16 cellular contexts compared by ENCODE assay signal in genomic region chr1:55530749-55531478, GRCh38.
DNase-seq lines count a peak whose midpoint lies in the region; ATAC-seq and TF ChIP-seq lines count a peak whose summit lies in the region.
"Had no signal": no experiment of that assay in that cellular context is flagged by ENCODE, and none has a peak within 500 bp of the region (broad histone marks: within the 10 kb centered on the region; RNA-seq: fewer than 3 reads in every experiment).

No MANE protein-coding gene starts in this region.

- TF ChIP-seq CTCF in vagina (IDR thresholded peaks at IDR 0.05) = no peak
- TF ChIP-seq CTCF in thyroid gland (IDR thresholded peaks at IDR 0.05) = no peak

- H3K9ac ChIP-seq in NT2/D1 (ENCODE audit: insufficient read length, low read depth) (no peak overlapping the region), iPS-20b (ENCODE audit: low read depth, low read length) (no peak overlapping the region)
- H3K9ac ChIP-seq: BLaER1, GM23248 had no signal

- H3K9me3 ChIP-seq in NT2/D1 (ENCODE audit: insufficient read depth, low read length) (no peaks in the 10 kb centered on the region), iPS-20b (ENCODE audit: insufficient read depth, low read depth, low read length) (no peaks in the 10 kb centered on the region), vagina (no peaks in the 10 kb centered on the region), thyroid gland (no peaks in the 10 kb centered on the region)
- H3K9me3 ChIP-seq: BLaER1, HAP-1 had no signal

- H3K4me3 ChIP-seq in NT2/D1 (ENCODE audit: insufficient read length, low read depth) (no peak overlapping the region), iPS-20b (ENCODE audit: low read length) (peak overlapping the region; percentile 18; the same call in 1 of the 2 replicates), vagina (no peak overlapping the region), thyroid gland (replicated peaks in 1 of 3) (no peak overlapping the region)
- H3K4me3 ChIP-seq: BLaER1, GM12878, GM23248, HAP-1, K562 had no signal

- H3K4me1 ChIP-seq in NT2/D1 (ENCODE audit: insufficient read depth, insufficient read length) (no peaks in the 10 kb centered on the region), iPS-20b (ENCODE audit: insufficient read depth, low read length) (peaks cover 8% of the 10 kb centered on the region; the same call in 1 of the 2 replicates), vagina (no peaks in the 10 kb centered on the region), thyroid gland (no peaks in the 10 kb centered on the region)
- H3K4me1 ChIP-seq: BLaER1, HAP-1 had no signal

- peaks cover 2% of the 10 kb centered on the region for H3K27me3 ChIP-seq in NT2/D1 (ENCODE audit: insufficient read depth, insufficient read length)
- H3K27me3 ChIP-seq in iPS-20b (ENCODE audit: insufficient read depth, low read length) = peaks cover 6% of the 10 kb centered on the region; the same call in 1 of the 2 replicates
- H3K27me3 ChIP-seq in vagina = no peaks in the 10 kb centered on the region
- H3K27me3 ChIP-seq in thyroid gland = no peaks in the 10 kb centered on the region
- H3K27me3 ChIP-seq: BLaER1 had no signal

- H3K27ac ChIP-seq in iPS-20b (ENCODE audit: low read length) (no peak overlapping the region), vagina (peak overlapping the region; percentile 25), thyroid gland (no peak overlapping the region)
- H3K27ac ChIP-seq: BLaER1, GM23248 had no signal

- intact Hi-C loops in vagina (cut with DNase I) = no loop called here
- intact Hi-C loops in thyroid gland (cut with DNase I) = no loop called here

- TF ChIP-seq POLR2A in vagina (IDR thresholded peaks at IDR 0.05) (no peak), thyroid gland (IDR thresholded peaks at IDR 0.05) (no peak)

- no peaks in the 10 kb centered on the region for H3K36me3 ChIP-seq in NT2/D1 (ENCODE audit: insufficient read depth, insufficient read length, low read length)
- no peaks in the 10 kb centered on the region for H3K36me3 ChIP-seq in iPS-20b (ENCODE audit: insufficient read depth, low read depth, low read length)
- no peaks in the 10 kb centered on the region for H3K36me3 ChIP-seq in vagina
- H3K36me3 ChIP-seq in thyroid gland = no peaks in the 10 kb centered on the region
- H3K36me3 ChIP-seq: BLaER1, HAP-1 had no signal

- no peak for ATAC-seq in GM18858 (IDR thresholded peaks at IDR 0.05; ENCODE audit: unreplicated experiment)
- ATAC-seq: GM12878, K562 had no signal

- DNase-seq in ELF-1 (ENCODE audit: low read depth, low spot score) (peak; percentile 1), NT2/D1 (ENCODE audit: low read depth, low spot score) (peak; percentile 48), vagina (ENCODE audit: extremely low spot score in 2 of 2) (no peak), DMS153 (lab: John Stamatoyannopoulos, UW) (no peak), thyroid gland (no peak)
- DNase-seq: 8988T; AML-193; CD8-positive, alpha-beta memory T cell; HFFc6 had no signal

- WGBS in thyroid gland, 2 donors = 95% methylated on average over 3 of the region's 3 CpGs

Comparison
In these comparisons a context has a peak if more than half of its experiments do, and no peak if none do; other contexts are left out.
1. DNase-seq: peak in ELF-1 (single experiment) and NT2/D1 (single experiment); none in vagina (0 of 2), DMS153 (single experiment) and thyroid gland (0 of 2).